20 cellular contexts compared by ENCODE assay signal in genomic region chr11:131612576-131612975, GRCh38.
DNase-seq lines count a peak whose midpoint lies in the region; ATAC-seq and TF ChIP-seq lines count a peak whose summit lies in the region.
"Had no signal": no experiment of that assay in that cellular context is flagged by ENCODE, and none has a peak within 500 bp of the region (broad histone marks: within the 10 kb centered on the region; RNA-seq: fewer than 3 reads in every experiment).

No MANE protein-coding gene starts in this region.

- H3K4me1 Mint-ChIP-seq in stimulated activated memory B cell treated with anti-CD40 and anti-IgM and Interleukin-4, amounts not matched to agents 10 μg/mL and 1 μg/mL and 100 μg/mL, for 72 hours: no peaks in the 10 kb centered on the region
- H3K4me1 Mint-ChIP-seq: CD4-positive, CD25-positive, alpha-beta regulatory T cell had no signal

- no peak for TF ChIP-seq CTCF in right atrium auricular region (IDR thresholded peaks at IDR 0.05)

- H3K4me1 ChIP-seq in right atrium auricular region: no peaks in the 10 kb centered on the region
- H3K4me1 ChIP-seq: BE2C, HAP-1 had no signal

- H3K4me3 ChIP-seq in right atrium auricular region: no peak overlapping the region
- H3K4me3 ChIP-seq: HAP-1 had no signal

- peaks cover 9% of the 10 kb centered on the region for H3K27me3 Mint-ChIP-seq in stimulated activated memory B cell treated with anti-CD40 and anti-IgM and Interleukin-4, amounts not matched to agents 10 μg/mL and 1 μg/mL and 100 μg/mL, for 72 hours
- H3K27me3 Mint-ChIP-seq: CD4-positive, CD25-positive, alpha-beta regulatory T cell had no signal

- H3K27me3 ChIP-seq in right atrium auricular region: no peaks in the 10 kb centered on the region
- H3K27me3 ChIP-seq: BE2C had no signal

- no peaks in the 10 kb centered on the region for H3K36me3 ChIP-seq in right atrium auricular region
- H3K36me3 ChIP-seq: BE2C, HAP-1 had no signal

- H3K27ac Mint-ChIP-seq in stimulated activated memory B cell treated with anti-CD40 and anti-IgM and Interleukin-4, amounts not matched to agents 10 μg/mL and 1 μg/mL and 100 μg/mL, for 72 hours: no peak overlapping the region
- H3K27ac Mint-ChIP-seq: CD4-positive, CD25-positive, alpha-beta regulatory T cell had no signal

- no peaks in the 10 kb centered on the region for H3K36me3 Mint-ChIP-seq in stimulated activated memory B cell treated with anti-CD40 and anti-IgM and Interleukin-4, amounts not matched to agents 10 μg/mL and 1 μg/mL and 100 μg/mL, for 72 hours
- H3K36me3 Mint-ChIP-seq: CD4-positive, CD25-positive, alpha-beta regulatory T cell had no signal

- H3K9me3 Mint-ChIP-seq in stimulated activated memory B cell treated with anti-CD40 and anti-IgM and Interleukin-4, amounts not matched to agents 10 μg/mL and 1 μg/mL and 100 μg/mL, for 72 hours: peaks cover 3% of the 10 kb centered on the region

- no peaks in the 10 kb centered on the region for H3K9me3 ChIP-seq in right atrium auricular region
- H3K9me3 ChIP-seq: HAP-1 had no signal

- peak; percentile 6 for ATAC-seq in stimulated activated memory B cell treated with anti-CD40 and anti-IgM and Interleukin-4, amounts not matched to agents 10 μg/mL and 1 μg/mL and 100 μg/mL, for 72 hours
- no peak for ATAC-seq in HG03520 (IDR thresholded peaks at IDR 0.05; ENCODE audit: unreplicated experiment)
- ATAC-seq: Panc1 had no signal

- no peak overlapping the region for H3K27ac ChIP-seq in right atrium auricular region

- H3K4me3 Mint-ChIP-seq in stimulated activated memory B cell treated with anti-CD40 and anti-IgM and Interleukin-4, amounts not matched to agents 10 μg/mL and 1 μg/mL and 100 μg/mL, for 72 hours: no peak overlapping the region
- H3K4me3 Mint-ChIP-seq: CD4-positive, CD25-positive, alpha-beta regulatory T cell had no signal

- DNase-seq in MV-4-11 (lab: John Stamatoyannopoulos, UW) (peak; percentile 27), ecto neural progenitor cell (ENCODE audit: low spot score) (peak; percentile 39), right atrium auricular region (ENCODE audit: low spot score) (peak; percentile 50), globus pallidus (ENCODE audit: low spot score) (no peak), DMS 273 treated with DMSO at 0.1 percent for 48 hours (lab: John Stamatoyannopoulos, UW) (no peak)
- DNase-seq in central memory CD4-positive, alpha-beta T cell: no peak
- DNase-seq: BE2C; CD4-positive, CD25-positive, alpha-beta regulatory T cell; COR-L47; GDM1; MM.1S; NCI-H1105; NCI-H1694; NCI-H2081 treated with DMSO at 0.1 percent for 48 hours; NCI-H446 treated with DMSO at 0.1 percent for 48 hours; NCI-H69 had no signal

Comparison
In these comparisons a context has a peak if more than half of its experiments do, and no peak if none do; other contexts are left out.
1. DNase-seq: peak in MV-4-11 (single experiment), ecto neural progenitor cell (single experiment) and right atrium auricular region (single experiment); none in globus pallidus (single experiment), central memory CD4-positive, alpha-beta T cell (single experiment) and DMS 273 treated with DMSO at 0.1 percent for 48 hours (single experiment).